ENCODE assay signal across 21 cellular contexts in genomic region chr1:68015369-68015768, GRCh38. TPM values are rescaled to one million over a fixed set of nuclear protein-coding genes. Genes with fewer than 3 reads are reported as not detected.
DNase-seq lines count a peak whose midpoint lies in the region; ATAC-seq and TF ChIP-seq lines count a peak whose summit lies in the region.
"Had no signal": no experiment of that assay in that cellular context is flagged by ENCODE, and none has a peak within 500 bp of the region (broad histone marks: within the 10 kb centered on the region; RNA-seq: fewer than 3 reads in every experiment).

No MANE protein-coding gene starts in this region.

- no peaks in the 10 kb centered on the region for H3K9me2 ChIP-seq in hepatocyte (replicated peaks; ENCODE audit: insufficient read depth)

- H3K27me3 ChIP-seq in ectodermal cell (ENCODE audit: control insufficient read depth, insufficient read depth, low read length, poor library complexity, severe bottlenecking) (no peaks in the 10 kb centered on the region), right cardiac atrium (ENCODE audit: control insufficient read depth, insufficient read depth) (no peaks in the 10 kb centered on the region), hepatocyte (no peaks in the 10 kb centered on the region)

- no peak overlapping the region for H3K4me3 ChIP-seq in AG10803 (ENCODE audit: low read length)
- no peak overlapping the region for H3K4me3 ChIP-seq in ectodermal cell (ENCODE audit: insufficient read depth, low read depth, low read length)
- H3K4me3 ChIP-seq in right cardiac atrium (ENCODE audit: low read length) = no peak overlapping the region
- H3K4me3 ChIP-seq in hepatocyte = no peak overlapping the region

- no peaks in the 10 kb centered on the region for H4K20me1 ChIP-seq in hepatocyte (ENCODE audit: insufficient read depth, poor library complexity, severe bottlenecking)

- peak; percentile 86 to 87 for ATAC-seq in right cardiac atrium
- ATAC-seq in GM19023 (IDR thresholded peaks at IDR 0.05; ENCODE audit: unreplicated experiment) = no peak

- DNase-seq in AG10803 (ENCODE audit: low read depth) (peak; percentile 41), M059J (ENCODE audit: low read depth) (peak; percentile 2), right cardiac atrium (no peak), hepatocyte (ENCODE audit: low spot score) (no peak), COLO829 (ENCODE audit: low spot score) (no peak)
- DNase-seq: AML-193; COR-L47; DMS153; H9; IMR-90; Kasumi-1; NCI-H187; NCI-H2171; NCI-H446; NCI-H69; NK-92 treated with Interleukin-12 subunit alpha and Interleukin-12 subunit beta, amount 100 ng/mL, for 24 hours had no signal

- intact Hi-C loops in right cardiac atrium (cut with DNase I) = loop anchor here in 1 of 4 donors (10.0 kb wide), 1 partner anchor 161 kb away; no protein-coding TSS in a partner anchor

- no peak overlapping the region for H2AFZ ChIP-seq in hepatocyte

- H3K9me3 ChIP-seq in ectodermal cell (ENCODE audit: control insufficient read depth, low read length) (no peaks in the 10 kb centered on the region), right cardiac atrium (ENCODE audit: control insufficient read depth, low read length) (no peaks in the 10 kb centered on the region), hepatocyte (ENCODE audit: low read depth) (no peaks in the 10 kb centered on the region)

- H3K36me3 ChIP-seq in ectodermal cell (ENCODE audit: control insufficient read depth, insufficient read depth, low read length) (no peaks in the 10 kb centered on the region), hepatocyte (replicated peaks; ENCODE audit: insufficient read depth, low read depth) (no peaks in the 10 kb centered on the region)

- TF ChIP-seq CTCF in AG10803 (conservative IDR thresholded peaks at IDR 0.05; ENCODE audit: low read length) (no peak), hepatocyte (IDR thresholded peaks at IDR 0.05; ENCODE audit: poor library complexity) (no peak)

- H3K4me1 ChIP-seq in ectodermal cell (ENCODE audit: control insufficient read depth, insufficient read depth, low read length) (no peaks in the 10 kb centered on the region), right cardiac atrium (ENCODE audit: control insufficient read depth, insufficient read depth, low read length) (no peaks in the 10 kb centered on the region), hepatocyte (ENCODE audit: insufficient read depth) (no peaks in the 10 kb centered on the region)

- no peak overlapping the region for H3K4me2 ChIP-seq in hepatocyte

- H3K27ac ChIP-seq in ectodermal cell (ENCODE audit: insufficient read depth, low read depth, low read length, poor library complexity, severe bottlenecking) (peak overlapping the region; percentile 21), right cardiac atrium (ENCODE audit: low read length) (no peak overlapping the region), hepatocyte (no peak overlapping the region)

- 92 to 95% methylated on average over 2 of the region's 2 CpGs for WGBS in ectodermal cell, 2 experiments
- 63% methylated on average over 2 of the region's 2 CpGs for WGBS in right cardiac atrium
- 91% methylated on average over 2 of the region's 2 CpGs for WGBS in hepatocyte (ENCODE audit: low lambda C conversion rate, missing lambda C conversion rate)

- H3K79me2 ChIP-seq in hepatocyte = no peaks in the 10 kb centered on the region

RNA-seq across cellular contexts. Expression of gene DIRAS3, which starts 35.1 kb away (rescaled TPM):
- 1.6 and 2.0 TPM in 2 replicates for total RNA-seq in M059J (2014; rRNA removed; shearing (Covaris generic))
- 1.00 TPM for polyA plus RNA-seq in ectodermal cell (2013, experiment 1 of 4)
- 1.0 TPM for polyA plus RNA-seq in ectodermal cell (2013, experiment 2 of 4)
- polyA plus RNA-seq in ectodermal cell (2013, experiment 3 of 4) = 0.53 TPM
- polyA plus RNA-seq in ectodermal cell (2013, experiment 4 of 4) = 0.69 TPM
- total RNA-seq in right cardiac atrium (1 to 10 TPM; 3.0 to 8.7 (median 5.2) TPM), hepatocyte (1.9 and 3.0 TPM in 2 replicates)
- polyA plus RNA-seq in right cardiac atrium (6.6 TPM), hepatocyte (2.0 and 4.1 TPM in 2 replicates)
- total RNA-seq: H9, HT-29, OCI-LY7 had no signal
- polyA plus RNA-seq: CD14-positive monocyte had no signal

Comparison
In these comparisons a context has a peak if more than half of its experiments do, and no peak if none do; other contexts are left out.
1. DNase-seq: peak in AG10803 (single experiment) and M059J (single experiment); none in right cardiac atrium (0 of 3), hepatocyte (single experiment) and COLO829 (single experiment).